Comparison of ENCODE assay signal across 8 cellular contexts in the genomic region with DNA sequence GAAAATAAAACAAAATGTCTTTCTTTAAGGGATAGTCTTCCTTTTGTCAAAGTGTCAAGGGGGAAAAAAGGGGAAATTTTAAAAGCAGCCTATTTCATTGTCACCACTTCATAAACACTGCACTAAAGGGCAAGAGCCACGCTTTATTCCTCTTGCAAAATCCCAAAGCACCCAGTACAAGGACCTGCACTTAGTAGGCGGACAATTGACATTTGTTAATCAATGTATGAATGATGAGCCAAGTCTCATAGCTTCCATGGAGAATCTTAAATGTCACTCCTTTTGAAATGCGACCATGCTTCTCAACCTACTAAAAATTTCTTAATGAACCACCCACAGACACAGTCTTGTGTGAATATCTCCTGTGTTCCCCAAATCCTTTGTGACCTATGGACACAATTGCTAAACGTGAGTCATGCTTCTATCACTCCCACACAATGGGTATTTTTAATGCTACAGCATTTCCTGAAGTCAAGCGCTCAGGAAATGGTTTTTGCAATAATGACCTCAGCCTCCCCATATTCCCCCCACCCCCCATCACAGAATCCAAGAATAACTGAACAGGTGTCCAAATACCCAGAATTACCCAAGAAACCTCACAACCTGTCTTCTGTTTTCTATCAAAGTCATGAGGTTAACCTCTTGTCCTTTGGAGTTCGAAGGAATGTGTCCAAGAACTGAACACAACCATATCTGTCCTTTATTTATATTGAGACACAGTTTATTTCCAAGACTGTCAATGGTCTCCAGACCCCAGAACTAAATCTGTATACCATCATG.
DNase-seq lines count a peak whose midpoint lies in the region; TF ChIP-seq lines count a peak whose summit lies in the region.

No MANE protein-coding gene starts in this region.

- no peak overlapping the region for H3K4me3 Mint-ChIP-seq in brain

- in situ Hi-C loops in GM23248 (cut with MboI), result no loop called here

- H3K4me2 ChIP-seq in GM23248 (ENCODE audit: unreplicated experiment), result peak overlapping the region; percentile 6

- no peaks in the 10 kb centered on the region for H3K36me3 ChIP-seq in GM23248 (ENCODE audit: low read depth)

- no peaks in the 10 kb centered on the region for H3K9me3 ChIP-seq in GM23248 (ENCODE audit: low read depth)

- TF ChIP-seq CTCF in GM12865 (IDR thresholded peaks at IDR 0.05; ENCODE audit: insufficient read depth, low read depth, low read length, missing control alignments) (no peak), NB4 (IDR thresholded peaks at IDR 0.05; ENCODE audit: low read depth, low read length) (no peak), brain (conservative IDR thresholded peaks at IDR 0.05) (no peak), dorsolateral prefrontal cortex (IDR thresholded peaks at IDR 0.05 in 54 of 56, conservative IDR thresholded peaks at IDR 0.05 in 2 of 56; ENCODE audit: low read depth in 1 of 56, partially characterized antibody in 56 of 56) (no peak)

- no peaks in the 10 kb centered on the region for H3K27me3 ChIP-seq in GM23248 (replicated peaks; ENCODE audit: insufficient read depth)
- H3K27me3 ChIP-seq in dorsolateral prefrontal cortex, result no peaks in the 10 kb centered on the region

- 35 to 42% methylated on average over 6 of the region's 6 CpGs for WGBS in GM23248 (ENCODE audit: low coverage in 1 of 2, low lambda C conversion rate in 2 of 2, missing lambda C conversion rate in 2 of 2), 2 experiments

- no peaks in the 10 kb centered on the region for H3K36me3 Mint-ChIP-seq in brain

- H3K27ac ChIP-seq in GM23248 (no peak overlapping the region), dorsolateral prefrontal cortex (no peak overlapping the region)

- H3K27me3 Mint-ChIP-seq in brain, result peaks cover 4% of the 10 kb centered on the region

- intact Hi-C loops in dorsolateral prefrontal cortex (cut with DNase I), result no loop called here

- peak overlapping the region in 3 of 5 experiments; percentile 33 to 80 (median 35) for H3K27ac Mint-ChIP-seq in brain

- H3K9me3 Mint-ChIP-seq in brain, result no peaks in the 10 kb centered on the region

- no peak overlapping the region for H2AFZ ChIP-seq in GM23248

- peaks cover 5% of the 10 kb centered on the region; the same call in 1 of the 2 replicates for H3F3A ChIP-seq in GM23248 (ENCODE audit: insufficient read depth)

- DNase-seq in GM12865 (ENCODE audit: low read depth) (peak; percentile 92), GM23248 (peak; percentile 84), NB4 (ENCODE audit: low read depth) (peak; percentile 98), myocyte (ENCODE audit: low read depth) (peak; percentile 96), NCI-H1092 (lab: John Stamatoyannopoulos, UW) (no peak), NCI-H128 (lab: John Stamatoyannopoulos, UW; ENCODE audit: unreplicated experiment) (no peak), dorsolateral prefrontal cortex (no peak)

- H3K4me3 ChIP-seq in GM12865 (ENCODE audit: low read depth, low read length) (peak overlapping the region; percentile 24), GM23248 (no peak overlapping the region), NB4 (ENCODE audit: low read depth, low read length) (peak overlapping the region; percentile 0), dorsolateral prefrontal cortex (no peak overlapping the region)

- peaks cover 47% of the 10 kb centered on the region for H3K4me1 Mint-ChIP-seq in brain

- no peak overlapping the region for H3K9ac ChIP-seq in GM23248

- TF ChIP-seq POLR2A in NB4 (IDR thresholded peaks at IDR 0.05; ENCODE audit: extremely low read depth, insufficient read length), result no peak

- peaks cover 17% of the 10 kb centered on the region for H3K4me1 ChIP-seq in GM23248 (ENCODE audit: insufficient read depth)

- no peaks in the 10 kb centered on the region for H3K9me2 ChIP-seq in GM23248 (ENCODE audit: insufficient read depth)

- no peaks in the 10 kb centered on the region for H4K20me1 ChIP-seq in GM23248 (ENCODE audit: insufficient read depth)

- H3K79me2 ChIP-seq in GM23248 (ENCODE audit: insufficient read depth), result no peaks in the 10 kb centered on the region

Comparison
In these comparisons a context has a peak if more than half of its experiments do, and no peak if none do; other contexts are left out.
1. DNase-seq: peak in GM12865 (single experiment), GM23248 (single experiment), NB4 (single experiment) and myocyte (single experiment); none in NCI-H1092 (single experiment), NCI-H128 (single experiment) and dorsolateral prefrontal cortex (0 of 10).
2. H3K4me3 ChIP-seq: peak in GM12865 (single experiment) and NB4 (single experiment); none in GM23248 (single experiment) and dorsolateral prefrontal cortex (0 of 59).